9 cellular contexts compared by ENCODE assay signal in the genomic region with DNA sequence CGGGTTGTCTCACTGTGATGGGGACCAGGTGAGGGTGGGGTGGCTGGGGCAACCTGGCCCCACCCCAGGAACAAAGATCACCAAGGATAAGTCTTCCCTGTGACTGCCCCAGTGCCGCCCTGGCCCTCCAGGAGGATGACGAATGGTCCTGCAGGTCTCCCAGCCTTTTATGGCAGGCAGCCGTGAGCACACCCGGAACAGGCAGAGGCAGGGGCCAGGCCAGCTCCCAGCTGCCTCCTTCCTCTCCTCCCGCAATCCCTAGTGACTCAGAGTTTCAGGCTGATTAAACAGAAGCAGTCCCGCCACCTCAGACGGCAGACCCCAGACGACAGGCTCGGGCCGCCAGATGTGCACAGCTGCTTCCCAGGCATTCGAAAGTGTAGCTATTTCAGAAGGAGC. TPM values are rescaled to one million over a fixed set of nuclear protein-coding genes. Genes with fewer than 3 reads are reported as not detected.
DNase-seq lines count a peak whose midpoint lies in the region; ATAC-seq, FAIRE-seq and TF ChIP-seq lines count a peak whose summit lies in the region.
"Had no signal": no experiment of that assay in that cellular context is flagged by ENCODE, and none has a peak within 500 bp of the region (broad histone marks: within the 10 kb centered on the region; RNA-seq: fewer than 3 reads in every experiment).

No MANE protein-coding gene starts in this region.

- ATAC-seq in A549: peak; percentile 46 to 58
- peak; percentile 42 for ATAC-seq in left lobe of liver
- ATAC-seq in natural killer cell treated with Interleukin-12 subunit alpha and Interleukin-12 subunit beta and Interleukin-15 and Interleukin-18, amount 100 ng/mL, for 72 hours: no peak
- no peak for ATAC-seq in HG02884 (IDR thresholded peaks at IDR 0.05; ENCODE audit: unreplicated experiment)
- ATAC-seq in HG02623 (IDR thresholded peaks at IDR 0.05; ENCODE audit: unreplicated experiment): no peak

- 7% methylated on average over 12 of the region's 12 CpGs for WGBS in A549 (ENCODE audit: missing lambda C conversion rate)

- H3K27ac Mint-ChIP-seq in natural killer cell treated with Interleukin-12 subunit alpha and Interleukin-12 subunit beta and Interleukin-15 and Interleukin-18, amount 100 ng/mL, for 72 hours: no peak overlapping the region
- H3K27ac Mint-ChIP-seq: IgD-negative memory B cell had no signal

- TF ChIP-seq RAD21 in A549 (conservative IDR thresholded peaks at IDR 0.05 in 1 of 2, IDR thresholded peaks at IDR 0.05 in 1 of 2): peak in 1 of 2 experiments; percentile 3; a peak in 1 of 5 replicates

- peaks cover 0 to 5% of the 10 kb centered on the region in 2 donors for H3K27me3 Mint-ChIP-seq in natural killer cell treated with Interleukin-12 subunit alpha and Interleukin-12 subunit beta and Interleukin-15 and Interleukin-18, amount 100 ng/mL, for 72 hours

- TF ChIP-seq POLR2A in A549 (IDR thresholded peaks at IDR 0.05; ENCODE audit: low read length): no peak

- no peaks in the 10 kb centered on the region for H3K9me3 Mint-ChIP-seq in natural killer cell treated with Interleukin-12 subunit alpha and Interleukin-12 subunit beta and Interleukin-15 and Interleukin-18, amount 100 ng/mL, for 72 hours
- H3K9me3 Mint-ChIP-seq: IgD-negative memory B cell had no signal

- H3K36me3 Mint-ChIP-seq in natural killer cell treated with Interleukin-12 subunit alpha and Interleukin-12 subunit beta and Interleukin-15 and Interleukin-18, amount 100 ng/mL, for 72 hours: no peaks in the 10 kb centered on the region

- TF ChIP-seq CTCF in A549 (IDR thresholded peaks at IDR 0.05) (no peak), cardiac fibroblast (IDR thresholded peaks at IDR 0.05; ENCODE audit: low read depth, low read length) (no peak), WERI-Rb-1 (IDR thresholded peaks at IDR 0.05; ENCODE audit: low read depth, low read length) (no peak)

- peak; percentile 89 to 90 for DNase-seq in A549 (ENCODE audit: low read depth in 1 of 2, low spot score in 1 of 2)
- peak; percentile 65 for DNase-seq in HuH-7.5 (ENCODE audit: low spot score)
- peak; percentile 84 to 91 for DNase-seq in cardiac fibroblast (ENCODE audit: low read depth in 2 of 2)
- peak; percentile 67 for DNase-seq in left lobe of liver (ENCODE audit: low spot score)
- no peak for DNase-seq in WERI-Rb-1
- no peak for DNase-seq in natural killer cell treated with Interleukin-12 subunit alpha and Interleukin-12 subunit beta and Interleukin-15 and Interleukin-18, amount 100 ng/mL, for 72 hours (ENCODE audit: low spot score)

- CTCF ChIA-PET in A549 (lab: Yijun Ruan, JAX): interaction anchor here (52.0 to 96.0 kb wide), 2 partner anchors 15 to 23 kb away, joined by 3262 read pairs; a partner anchor contains a TSS

- no peaks in the 10 kb centered on the region for H3K4me1 Mint-ChIP-seq in natural killer cell treated with Interleukin-12 subunit alpha and Interleukin-12 subunit beta and Interleukin-15 and Interleukin-18, amount 100 ng/mL, for 72 hours (ENCODE audit: low read depth in 2 of 2)

- FAIRE-seq in A549 (lab: Jason Lieb, UNC): no peak

- H3K4me2 ChIP-seq in A549: peak overlapping the region; percentile 87

- no peak for TF ChIP-seq EP300 in A549 (IDR thresholded peaks at IDR 0.05)

- no peaks in the 10 kb centered on the region for H3K9me3 ChIP-seq in A549
- H3K9me3 ChIP-seq in WERI-Rb-1 (ENCODE audit: severe bottlenecking): no peaks in the 10 kb centered on the region

- H3K36me3 ChIP-seq in WERI-Rb-1: peaks cover 48% of the 10 kb centered on the region

- peaks cover 67% of the 10 kb centered on the region for H3K4me1 ChIP-seq in A549

- no peaks in the 10 kb centered on the region for H3K27me3 ChIP-seq in WERI-Rb-1 (ENCODE audit: insufficient read depth, low read depth, severe bottlenecking)

- H3K27ac ChIP-seq in A549: peak overlapping the region; percentile 89 to 93
- no peak overlapping the region for H3K27ac ChIP-seq in WERI-Rb-1

- no peak overlapping the region for H3K4me3 Mint-ChIP-seq in natural killer cell treated with Interleukin-12 subunit alpha and Interleukin-12 subunit beta and Interleukin-15 and Interleukin-18, amount 100 ng/mL, for 72 hours

- POLR2A ChIA-PET in A549 (lab: Yijun Ruan, JAX): interaction anchor here (0.9 to 2.3 kb wide), 7 partner anchors 10 to 85 kb away, joined by 3 to 17 read pairs (median 4); a partner anchor contains a TSS

- 0 out of 3 replicates have a peak overlapping the region, but pooled peaks have one; percentile 7 for H3K4me3 ChIP-seq in A549
- H3K4me3 ChIP-seq in cardiac fibroblast (replicated peaks in 1 of 2; ENCODE audit: low read depth in 2 of 2, low read length in 2 of 2): no peak overlapping the region
- H3K4me3 ChIP-seq in WERI-Rb-1 (ENCODE audit: low read depth, low read length): no peak overlapping the region

TF ChIP-seq in A549, 52 proteins besides CTCF, POLR2A, EP300 and RAD21 (continues in another document):
- TF ChIP-seq, protein P1, sequence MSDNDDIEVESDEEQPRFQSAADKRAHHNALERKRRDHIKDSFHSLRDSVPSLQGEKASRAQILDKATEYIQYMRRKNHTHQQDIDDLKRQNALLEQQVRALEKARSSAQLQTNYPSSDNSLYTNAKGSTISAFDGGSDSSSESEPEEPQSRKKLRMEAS (IDR thresholded peaks at IDR 0.05): peak; percentile 53; the same call in 1 of the 2 replicates
- no peak for TF ChIP-seq ZNF302 (CRISPR knock-in tag; IDR thresholded peaks at IDR 0.05)
- TF ChIP-seq, protein P2, sequence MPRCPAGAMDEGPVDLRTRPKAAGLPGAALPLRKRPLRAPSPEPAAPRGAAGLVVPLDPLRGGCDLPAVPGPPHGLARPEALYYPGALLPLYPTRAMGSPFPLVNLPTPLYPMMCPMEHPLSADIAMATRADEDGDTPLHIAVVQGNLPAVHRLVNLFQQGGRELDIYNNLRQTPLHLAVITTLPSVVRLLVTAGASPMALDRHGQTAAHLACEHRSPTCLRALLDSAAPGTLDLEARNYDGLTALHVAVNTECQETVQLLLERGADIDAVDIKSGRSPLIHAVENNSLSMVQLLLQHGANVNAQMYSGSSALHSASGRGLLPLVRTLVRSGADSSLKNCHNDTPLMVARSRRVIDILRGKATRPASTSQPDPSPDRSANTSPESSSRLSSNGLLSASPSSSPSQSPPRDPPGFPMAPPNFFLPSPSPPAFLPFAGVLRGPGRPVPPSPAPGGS (IDR thresholded peaks at IDR 0.05): 0 out of 3 replicates have a peak, but pooled peaks have one; percentile 16
- peak; percentile 17; the same call in 1 of the 3 replicates for TF ChIP-seq SMC3 (IDR thresholded peaks at IDR 0.05)
- TF ChIP-seq ZFP36 (IDR thresholded peaks at IDR 0.05; ENCODE audit: borderline replicate concordance, partially characterized antibody): peak; percentile 39
- no peak for TF ChIP-seq TFCP2L1 (CRISPR knock-in tag; IDR thresholded peaks at IDR 0.05)
- TF ChIP-seq FOSL2 (IDR thresholded peaks at IDR 0.05): peak; percentile 51; the same call in 1 of the 2 replicates
- TF ChIP-seq FOSL2 (CRISPR knock-in tag; IDR thresholded peaks at IDR 0.05): peak; percentile 74
- TF ChIP-seq GATA3 (IDR thresholded peaks at IDR 0.05; ENCODE audit: borderline replicate concordance): peak; percentile 27; the same call in 1 of the 2 replicates
- TF ChIP-seq, protein P3, sequence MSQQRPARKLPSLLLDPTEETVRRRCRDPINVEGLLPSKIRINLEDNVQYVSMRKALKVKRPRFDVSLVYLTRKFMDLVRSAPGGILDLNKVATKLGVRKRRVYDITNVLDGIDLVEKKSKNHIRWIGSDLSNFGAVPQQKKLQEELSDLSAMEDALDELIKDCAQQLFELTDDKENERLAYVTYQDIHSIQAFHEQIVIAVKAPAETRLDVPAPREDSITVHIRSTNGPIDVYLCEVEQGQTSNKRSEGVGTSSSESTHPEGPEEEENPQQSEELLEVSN (IDR thresholded peaks at IDR 0.05; ENCODE audit: borderline replicate concordance, low read depth): peak; percentile 38; the same call in 1 of the 2 replicates
- TF ChIP-seq JUN (IDR thresholded peaks at IDR 0.05): 0 out of 5 replicates have a peak, but pooled peaks of 1 of the 2 experiments have one; percentile 25

RNA-seq across cellular contexts. Expression of a gene that starts 13.3 kb away (rescaled TPM):
- polyA plus RNA-seq in A549 (2011; rRNA removed) (54.8 and 110 TPM in 2 replicates), A549 (2017; fragmentation: RNase III; extraction: RNeasy Plus Mini Kit Qiagen cat#74134 plus additional on column Dnase treatment) (63.3 to 127 TPM (median 107 TPM) in 3 replicates)
- polyA plus RNA-seq in A549 (2012; cell fraction: cytosol; rRNA removed): 93.3 and 130 TPM in 2 replicates
- polyA plus RNA-seq in A549 (2012; cell fraction: nucleus; rRNA removed): 256 and 307 TPM in 2 replicates
- polyA minus RNA-seq in A549 (2011; rRNA and poly(A)+ RNA removed): 102 and 136 TPM in 2 replicates
- 72.5 TPM for total RNA-seq in left lobe of liver
- 1 to 10 TPM in 1 of 2 donors, under 1 TPM in 1; 0.14 to 1.0 TPM for total RNA-seq in natural killer cell treated with Interleukin-12 subunit alpha and Interleukin-12 subunit beta and Interleukin-15 and Interleukin-18, amount 100 ng/mL, for 72 hours

RNA-seq across cellular contexts. Expression of a gene that starts 38.6 kb away (rescaled TPM):
- polyA plus RNA-seq in A549 (2011; rRNA removed) (32.1 and 36.0 TPM in 2 replicates), A549 (2017; fragmentation: RNase III; extraction: RNeasy Plus Mini Kit Qiagen cat#74134 plus additional on column Dnase treatment) (41.6 to 62.1 TPM (median 52.8 TPM) in 3 replicates)
- polyA plus RNA-seq in A549 (2012; cell fraction: cytosol; rRNA removed): 61.6 and 63.9 TPM in 2 replicates
- polyA plus RNA-seq in A549 (2012; cell fraction: nucleus; rRNA removed): 42.3 and 56.5 TPM in 2 replicates
- 24.5 and 24.7 TPM in 2 replicates for polyA minus RNA-seq in A549 (2011; rRNA and poly(A)+ RNA removed)
- 3.3 TPM for total RNA-seq in left lobe of liver
- 1 to 10 TPM; 1.8 to 5.2 TPM for total RNA-seq in natural killer cell treated with Interleukin-12 subunit alpha and Interleukin-12 subunit beta and Interleukin-15 and Interleukin-18, amount 100 ng/mL, for 72 hours

RNA-seq across cellular contexts. Expression of a gene that starts 38.7 kb away (rescaled TPM):
- polyA plus RNA-seq in A549 (2011; rRNA removed) (2.0 and 2.2 TPM in 2 replicates), A549 (2017; fragmentation: RNase III; extraction: RNeasy Plus Mini Kit Qiagen cat#74134 plus additional on column Dnase treatment) (1.3 to 2.3 TPM (median 1.6 TPM) in 3 replicates)
- polyA plus RNA-seq in A549 (2012; cell fraction: cytosol; rRNA removed): 0.86 and 1.2 TPM in 2 replicates
- 8.2 and 8.4 TPM in 2 replicates for polyA plus RNA-seq in A549 (2012; cell fraction: nucleus; rRNA removed)
- 0.66 and 1.2 TPM in 2 replicates for polyA minus RNA-seq in A549 (2011; rRNA and poly(A)+ RNA removed)
- total RNA-seq in left lobe of liver: not detected
- not detected for total RNA-seq in natural killer cell treated with Interleukin-12 subunit alpha and Interleukin-12 subunit beta and Interleukin-15 and Interleukin-18, amount 100 ng/mL, for 72 hours
- polyA plus RNA-seq: IgD-negative memory B cell had no signal

RNA-seq across cellular contexts. Expression of a gene that starts 39.6 kb away (rescaled TPM):
- polyA plus RNA-seq in A549 (2011; rRNA removed) (109 and 112 TPM in 2 replicates), A549 (2017; fragmentation: RNase III; extraction: RNeasy Plus Mini Kit Qiagen cat#74134 plus additional on column Dnase treatment) (109 to 121 TPM (median 119 TPM) in 3 replicates)
- 159 and 188 TPM in 2 replicates for polyA plus RNA-seq in A549 (2012; cell fraction: cytosol; rRNA removed)
- 819 and 928 TPM in 2 replicates for polyA plus RNA-seq in A549 (2012; cell fraction: nucleus; rRNA removed)
- polyA minus RNA-seq in A549 (2011; rRNA and poly(A)+ RNA removed): 95.2 and 115 TPM in 2 replicates
- 5.1 TPM for total RNA-seq in left lobe of liver
- under 1 TPM; 0.64 to 0.74 TPM for total RNA-seq in natural killer cell treated with Interleukin-12 subunit alpha and Interleukin-12 subunit beta and Interleukin-15 and Interleukin-18, amount 100 ng/mL, for 72 hours
- polyA plus RNA-seq: IgD-negative memory B cell had no signal

Comparison
In these comparisons a context has a peak if more than half of its experiments do, and no peak if none do; other contexts are left out.
1. ATAC-seq: peak in A549 (2 of 2) and left lobe of liver (single experiment); none in natural killer cell treated with Interleukin-12 subunit alpha and Interleukin-12 subunit beta and Interleukin-15 and Interleukin-18, amount 100 ng/mL, for 72 hours (0 of 2), HG02884 (single experiment) and HG02623 (single experiment).
2. DNase-seq: peak in A549 (2 of 2), HuH-7.5 (single experiment), cardiac fibroblast (2 of 2) and left lobe of liver (single experiment); none in WERI-Rb-1 (single experiment) and natural killer cell treated with Interleukin-12 subunit alpha and Interleukin-12 subunit beta and Interleukin-15 and Interleukin-18, amount 100 ng/mL, for 72 hours (single experiment).
3. RNA of a gene that starts 13.3 kb away (total RNA-seq): 72.5 TPM in left lobe of liver (single experiment); 0.14 to 1.0 TPM in natural killer cell treated with Interleukin-12 subunit alpha and Interleukin-12 subunit beta and Interleukin-15 and Interleukin-18, amount 100 ng/mL, for 72 hours; every median in the first group is over 10 times any median in the second.